ENCODE assay signal across 8 cellular contexts in genomic region chrX:153970398-153971123, GRCh38.
DNase-seq lines count a peak whose midpoint lies in the region; ATAC-seq and TF ChIP-seq lines count a peak whose summit lies in the region.

No MANE protein-coding gene starts in this region.

- no peaks in the 10 kb centered on the region for H3K9me3 Mint-ChIP-seq in nephron progenitor cell

- peak overlapping the region; percentile 100 for H3K4me3 Mint-ChIP-seq in nephron progenitor cell

- H3K27ac Mint-ChIP-seq in nephron progenitor cell, result peak overlapping the region; percentile 100

- ATAC-seq in GM21737 (IDR thresholded peaks at IDR 0.05; ENCODE audit: unreplicated experiment) (peak; percentile 1), HG03571 (IDR thresholded peaks at IDR 0.05; ENCODE audit: unreplicated experiment) (no peak)

- peaks cover 64% of the 10 kb centered on the region for H3K4me1 Mint-ChIP-seq in nephron progenitor cell

- H3K27me3 Mint-ChIP-seq in nephron progenitor cell (ENCODE audit: low read depth, poor library complexity), result peaks cover 3% of the 10 kb centered on the region

- peaks cover 5% of the 10 kb centered on the region for H3K36me3 Mint-ChIP-seq in nephron progenitor cell (ENCODE audit: low read depth)

- no peak for TF ChIP-seq CTCF in nephron progenitor cell (IDR thresholded peaks at IDR 0.05)

- peak; percentile 62 for DNase-seq in D341Med (ENCODE audit: low spot score)
- DNase-seq in NCI-H1436 (lab: John Stamatoyannopoulos, UW), result peak; percentile 75
- peak; percentile 43 for DNase-seq in activated CD4-positive, alpha-beta T cell treated with anti-CD3 and anti-CD28 coated beads for 48 hours
- DNase-seq in fibroblast of peridontal ligament (ENCODE audit: extremely low read depth), result peak; percentile 75
- peak; percentile 54 for DNase-seq in nephron progenitor cell
- DNase-seq in OCI-M2 (lab: John Stamatoyannopoulos, UW; ENCODE audit: unreplicated experiment), result no peak
